In genomic region chr3:105672996-105673395, GRCh38 we compare ENCODE assay signal across 33 cellular contexts.
"Had no signal": no experiment of that assay in that cellular context is flagged by ENCODE, and none has a peak within 500 bp of the region (broad histone marks: within the 10 kb centered on the region; RNA-seq: fewer than 3 reads in every experiment).

No MANE protein-coding gene starts in this region.

- DNase-seq: activated B cell treated with CpG ODN at 0.5 μM for 24 hours; activated CD4-positive, alpha-beta memory T cell treated with anti-CD3 and anti-CD28 coated beads for 36 hours; activated CD4-positive, alpha-beta T cell treated with anti-CD3 and anti-CD28 coated beads for 4 hours; activated CD4-positive, alpha-beta T cell treated with anti-CD3 and anti-CD28 coated beads, Interleukin-2, amount 10 ng/mL, durations not matched to agents 24 days and 14 days; activated CD4-positive, alpha-beta T cell treated with anti-CD3 and anti-CD28 coated beads, Interleukin-2, amount 50 U/mL, for 1 hour; activated CD4-positive, alpha-beta T cell treated with anti-CD3 and anti-CD28 coated beads, Interleukin-2, amount 50 U/mL, for 4 hours; activated CD4-positive, CD25-positive, alpha-beta regulatory T cell treated with anti-CD3 and anti-CD28 coated beads, Interleukin-2, amount 50 U/mL, for 72 hours; activated CD8-positive, alpha-beta memory T cell treated with anti-CD3 and anti-CD28 coated beads, Interleukin-2, amount 50 U/mL, for 4 hours; activated CD8-positive, alpha-beta T cell treated with anti-CD3 and anti-CD28 coated beads for 36 hours; activated effector memory CD4-positive, alpha-beta T cell treated with Interleukin-2 at 50 U/mL for 16 hours; activated gamma-delta T cell; activated naive CD4-positive, alpha-beta T cell treated with anti-CD3 and anti-CD28 coated beads, Interleukin-2, amount 10 ng/mL, durations not matched to agents 7 days and 5 days; activated naive CD4-positive, alpha-beta T cell treated with Interleukin-2 at 50 U/mL for 16 hours; activated naive CD8-positive, alpha-beta T cell treated with anti-CD3 and anti-CD28 coated beads, Interleukin-2, amount 10 ng/mL, durations not matched to agents 7 days and 5 days; activated naive CD8-positive, alpha-beta T cell treated with anti-CD3 and anti-CD28 coated beads, Interleukin-2, amount 50 U/mL, for 24 hours; activated T-cell treated with anti-CD3 and anti-CD28 coated beads for 4 hours; activated T-cell treated with anti-CD3 and anti-CD28 coated beads, Interleukin-2, amount 50 U/mL, for 1 hour; activated T-cell treated with anti-CD3 and anti-CD28 coated beads, Interleukin-2, amount 50 U/mL, for 4 hours; activated T-cell treated with anti-CD3 and anti-CD28 coated beads, Interleukin-2, amount 50 U/mL, for 72 hours; amygdala; anterior cingulate cortex; caudate nucleus; T-cell; T-helper 2 cell; T-helper 9 cell had no signal

- H3K9me3 ChIP-seq: ascending aorta had no signal

- H3K27ac Mint-ChIP-seq: activated B cell treated with CpG ODN at 0.5 μM for 24 hours; activated CD4-positive, alpha-beta memory T cell treated with anti-CD3 and anti-CD28 coated beads for 36 hours; activated naive CD8-positive, alpha-beta T cell; activated naive CD8-positive, alpha-beta T cell treated with anti-CD3 and anti-CD28 coated beads, Interleukin-2, amount 10 ng/mL, durations not matched to agents 7 days and 5 days; activated naive CD8-positive, alpha-beta T cell treated with anti-CD3 and anti-CD28 coated beads, Interleukin-2, amount 50 U/mL, for 24 hours; activated T-cell treated with anti-CD3 and anti-CD28 coated beads, Interleukin-2, amount 50 U/mL, for 72 hours; activated T-helper 2 cell treated with anti-CD3 and anti-CD28 coated beads, Interferon-gamma antibody, Interleukin-2, Interleukin-4, amounts not matched to agents 10 μg/mL and 5 μg/mL and 100 μg/mL, durations not matched to agents 14 hours and 24 hours and 36 hours; brain; T-cell; T-helper 2 cell treated with Interferon-gamma antibody and Interleukin-4, amounts not matched to agents 5 μg/mL and 100 μg/mL, for 36 hours had no signal

- H3K27me3 ChIP-seq: ascending aorta, cardiac muscle cell had no signal

- ATAC-seq: activated CD8-positive, alpha-beta T cell treated with anti-CD3 and anti-CD28 coated beads for 36 hours; activated naive CD8-positive, alpha-beta T cell treated with anti-CD3 and anti-CD28 coated beads, Interleukin-2, amount 50 U/mL, for 24 hours; activated T-cell treated with anti-CD3 and anti-CD28 coated beads, Interleukin-2, amount 50 U/mL, for 4 hours; activated T-cell treated with anti-CD3 and anti-CD28 coated beads, Interleukin-2, amount 50 U/mL, for 72 hours; T-cell had no signal

- H3K4me3 ChIP-seq: ascending aorta, cardiac muscle cell had no signal

- H3K27me3 Mint-ChIP-seq: activated B cell treated with CpG ODN at 0.5 μM for 24 hours; activated CD4-positive, alpha-beta memory T cell treated with anti-CD3 and anti-CD28 coated beads for 36 hours; activated CD4-positive, alpha-beta T cell treated with anti-CD3 and anti-CD28 coated beads, Interleukin-2, amount 10 ng/mL, durations not matched to agents 24 days and 14 days; activated CD8-positive, alpha-beta T cell treated with anti-CD3 and anti-CD28 coated beads for 36 hours; activated naive CD4-positive, alpha-beta T cell treated with anti-CD3 and anti-CD28 coated beads, Interleukin-2, amount 10 ng/mL, durations not matched to agents 7 days and 5 days; activated naive CD4-positive, alpha-beta T cell treated with anti-CD3 and anti-CD28 coated beads, Interleukin-2, amount 50 U/mL, for 24 hours; activated naive CD8-positive, alpha-beta T cell; activated naive CD8-positive, alpha-beta T cell treated with anti-CD3 and anti-CD28 coated beads, Interleukin-2, amount 10 ng/mL, durations not matched to agents 7 days and 5 days; activated naive CD8-positive, alpha-beta T cell treated with anti-CD3 and anti-CD28 coated beads, Interleukin-2, amount 50 U/mL, for 24 hours; brain; T-cell had no signal

- H3K4me3 Mint-ChIP-seq: activated B cell treated with CpG ODN at 0.5 μM for 24 hours; activated CD4-positive, alpha-beta memory T cell treated with anti-CD3 and anti-CD28 coated beads for 36 hours; activated CD4-positive, alpha-beta T cell treated with anti-CD3 and anti-CD28 coated beads, Interleukin-2, amount 10 ng/mL, durations not matched to agents 24 days and 14 days; activated CD8-positive, alpha-beta T cell treated with anti-CD3 and anti-CD28 coated beads for 36 hours; activated naive CD4-positive, alpha-beta T cell treated with anti-CD3 and anti-CD28 coated beads, Interleukin-2, amount 10 ng/mL, durations not matched to agents 7 days and 5 days; activated naive CD4-positive, alpha-beta T cell treated with anti-CD3 and anti-CD28 coated beads, Interleukin-2, amount 50 U/mL, for 24 hours; activated naive CD8-positive, alpha-beta T cell; activated naive CD8-positive, alpha-beta T cell treated with anti-CD3 and anti-CD28 coated beads, Interleukin-2, amount 10 ng/mL, durations not matched to agents 7 days and 5 days; activated naive CD8-positive, alpha-beta T cell treated with anti-CD3 and anti-CD28 coated beads, Interleukin-2, amount 50 U/mL, for 24 hours; activated T-cell treated with anti-CD3 and anti-CD28 coated beads, Interleukin-2, amount 50 U/mL, for 4 hours; activated T-cell treated with anti-CD3 and anti-CD28 coated beads, Interleukin-2, amount 50 U/mL, for 72 hours; brain; T-cell; T-helper 2 cell treated with Interferon-gamma antibody and Interleukin-4, amounts not matched to agents 5 μg/mL and 100 μg/mL, for 36 hours had no signal

- H3K27ac ChIP-seq: ascending aorta, cardiac muscle cell, VCaP had no signal

- H3K9me3 Mint-ChIP-seq: activated B cell treated with CpG ODN at 0.5 μM for 24 hours; activated CD8-positive, alpha-beta T cell treated with anti-CD3 and anti-CD28 coated beads for 36 hours; activated naive CD4-positive, alpha-beta T cell treated with anti-CD3 and anti-CD28 coated beads, Interleukin-2, amount 10 ng/mL, durations not matched to agents 7 days and 5 days; activated naive CD4-positive, alpha-beta T cell treated with anti-CD3 and anti-CD28 coated beads, Interleukin-2, amount 50 U/mL, for 24 hours; activated naive CD8-positive, alpha-beta T cell treated with anti-CD3 and anti-CD28 coated beads, Interleukin-2, amount 10 ng/mL, durations not matched to agents 7 days and 5 days; activated T-cell treated with anti-CD3 and anti-CD28 coated beads, Interleukin-2, amount 50 U/mL, for 4 hours; brain; T-cell had no signal

- H3K4me1 Mint-ChIP-seq: activated B cell treated with CpG ODN at 0.5 μM for 24 hours, brain had no signal
